10 cellular contexts compared by ENCODE assay signal in the genomic region with DNA sequence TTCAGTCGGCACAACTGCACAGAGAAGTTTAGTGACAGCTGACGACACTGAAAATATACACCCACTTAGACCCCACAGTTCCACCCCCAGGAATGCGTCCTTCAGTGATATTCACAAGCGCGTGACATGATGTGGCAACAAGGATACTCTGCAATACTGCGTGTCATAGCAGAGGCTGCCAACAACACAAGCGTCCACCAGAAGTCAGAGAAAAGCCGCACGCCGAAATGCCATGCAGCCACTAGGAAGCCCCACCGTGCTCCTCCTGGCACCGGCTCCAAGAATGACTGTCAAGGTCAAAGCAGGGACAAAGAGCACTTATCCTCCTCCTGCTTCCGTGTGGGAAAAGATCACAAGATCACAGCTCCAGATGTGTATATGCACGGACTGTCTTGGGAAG. TPM values are rescaled to one million over a fixed set of nuclear protein-coding genes. Genes with fewer than 3 reads are reported as not detected.
DNase-seq lines count a peak whose midpoint lies in the region; ATAC-seq and TF ChIP-seq lines count a peak whose summit lies in the region.
"Had no signal": no experiment of that assay in that cellular context is flagged by ENCODE, and none has a peak within 500 bp of the region (broad histone marks: within the 10 kb centered on the region; RNA-seq: fewer than 3 reads in every experiment).

No MANE protein-coding gene starts in this region.

- intact Hi-C loops in activated CD4-positive, alpha-beta T cell treated with anti-CD3 and anti-CD28 coated beads for 36 hours (cut with DNase I, micrococcal nuclease): loop anchor here (5.0 to 10.0 kb wide), 7 partner anchors 42 to 1566 kb away; a partner anchor contains a TSS
- intact Hi-C loops in PC-9 (cut with micrococcal nuclease; ENCODE audit: unreplicated experiment) (no loop called here), vagina (cut with DNase I) (no loop called here)

- peak overlapping the region; percentile 0 for H3K4me3 Mint-ChIP-seq in activated CD4-positive, alpha-beta T cell treated with anti-CD3 and anti-CD28 coated beads for 36 hours
- peak overlapping the region; percentile 51 for H3K4me3 Mint-ChIP-seq in stimulated activated memory B cell treated with anti-CD40 and anti-IgM and Interleukin-4, amounts not matched to agents 10 μg/mL and 1 μg/mL and 100 μg/mL, for 72 hours

- no peak for TF ChIP-seq POLR2A in vagina (IDR thresholded peaks at IDR 0.05)

- peaks cover 25% of the 10 kb centered on the region for H3K4me1 ChIP-seq in PC-9 (replicated peaks; ENCODE audit: insufficient read depth)
- peaks cover 18% of the 10 kb centered on the region for H3K4me1 ChIP-seq in vagina

- peak overlapping the region; percentile 77 for H3K27ac Mint-ChIP-seq in activated CD4-positive, alpha-beta T cell treated with anti-CD3 and anti-CD28 coated beads for 36 hours
- H3K27ac Mint-ChIP-seq in stimulated activated memory B cell treated with anti-CD40 and anti-IgM and Interleukin-4, amounts not matched to agents 10 μg/mL and 1 μg/mL and 100 μg/mL, for 72 hours: peak overlapping the region; percentile 31

- peaks cover 10% of the 10 kb centered on the region for H3K36me3 Mint-ChIP-seq in activated CD4-positive, alpha-beta T cell treated with anti-CD3 and anti-CD28 coated beads for 36 hours (ENCODE audit: low read depth)
- H3K36me3 Mint-ChIP-seq in stimulated activated memory B cell treated with anti-CD40 and anti-IgM and Interleukin-4, amounts not matched to agents 10 μg/mL and 1 μg/mL and 100 μg/mL, for 72 hours: peaks cover 12% of the 10 kb centered on the region

- no peaks in the 10 kb centered on the region for H3K27me3 ChIP-seq in PC-9 (ENCODE audit: insufficient read depth, low read depth)
- H3K27me3 ChIP-seq in vagina: no peaks in the 10 kb centered on the region

- H3K9me3 Mint-ChIP-seq in activated CD4-positive, alpha-beta T cell treated with anti-CD3 and anti-CD28 coated beads for 36 hours (ENCODE audit: low read depth): no peaks in the 10 kb centered on the region
- no peaks in the 10 kb centered on the region for H3K9me3 Mint-ChIP-seq in stimulated activated memory B cell treated with anti-CD40 and anti-IgM and Interleukin-4, amounts not matched to agents 10 μg/mL and 1 μg/mL and 100 μg/mL, for 72 hours

- CTCF ChIA-PET in activated CD4-positive, alpha-beta T cell treated with anti-CD3 and anti-CD28 coated beads for 36 hours (lab: Charles Lee): interaction anchor here (0.9 kb wide), 1 partner anchor 47 kb away, joined by 6 read pairs; no protein-coding TSS in a partner anchor
- CTCF ChIA-PET in PC-9 (lab: Charles Lee): no interaction called here

- no TSS peak for BruUV-seq in PC-9 (replicated peaks; lab: Mats Ljungman, UMichigan)

- H3K27ac ChIP-seq in PC-9 (no peak overlapping the region), vagina (no peak overlapping the region)

- POLR2A ChIA-PET in activated CD4-positive, alpha-beta T cell treated with anti-CD3 and anti-CD28 coated beads for 36 hours (lab: Charles Lee): no interaction called here
- POLR2A ChIA-PET in PC-9 (lab: Charles Lee; ENCODE audit: unreplicated experiment): no interaction called here

- no peak overlapping the region for H3K4me3 ChIP-seq in PC-9
- no peak overlapping the region for H3K4me3 ChIP-seq in fibroblast of mammary gland (ENCODE audit: control insufficient read depth, low read depth, low read length)
- H3K4me3 ChIP-seq in vagina: no peak overlapping the region

- TF ChIP-seq CTCF in PC-9 (conservative IDR thresholded peaks at IDR 0.05): no peak
- TF ChIP-seq CTCF in fibroblast of mammary gland (conservative IDR thresholded peaks at IDR 0.05; ENCODE audit: control insufficient read depth, insufficient read depth, low read depth, low read length): no peak
- TF ChIP-seq CTCF in vagina (IDR thresholded peaks at IDR 0.05): no peak

- H3K4me1 Mint-ChIP-seq in activated CD4-positive, alpha-beta T cell treated with anti-CD3 and anti-CD28 coated beads for 36 hours: peaks cover 68% of the 10 kb centered on the region
- H3K4me1 Mint-ChIP-seq in stimulated activated memory B cell treated with anti-CD40 and anti-IgM and Interleukin-4, amounts not matched to agents 10 μg/mL and 1 μg/mL and 100 μg/mL, for 72 hours: peaks cover 84% of the 10 kb centered on the region

- H3K27me3 Mint-ChIP-seq in activated CD4-positive, alpha-beta T cell treated with anti-CD3 and anti-CD28 coated beads for 36 hours: no peaks in the 10 kb centered on the region
- no peaks in the 10 kb centered on the region for H3K27me3 Mint-ChIP-seq in stimulated activated memory B cell treated with anti-CD40 and anti-IgM and Interleukin-4, amounts not matched to agents 10 μg/mL and 1 μg/mL and 100 μg/mL, for 72 hours

- H3K4me2 ChIP-seq in PC-9: peak overlapping the region; percentile 65; the same call in 1 of the 2 replicates

- ATAC-seq in activated CD4-positive, alpha-beta T cell treated with anti-CD3 and anti-CD28 coated beads for 36 hours: no peak
- no peak for ATAC-seq in stimulated activated memory B cell treated with anti-CD40 and anti-IgM and Interleukin-4, amounts not matched to agents 10 μg/mL and 1 μg/mL and 100 μg/mL, for 72 hours

- H3K9me2 ChIP-seq in PC-9 (ENCODE audit: insufficient read depth): no peaks in the 10 kb centered on the region

- no peaks in the 10 kb centered on the region for H3K79me2 ChIP-seq in PC-9 (ENCODE audit: low read depth)

- no peak overlapping the region for H2AFZ ChIP-seq in PC-9

- H4K20me1 ChIP-seq in PC-9 (ENCODE audit: insufficient read depth): no peaks in the 10 kb centered on the region

- peaks cover 44% of the 10 kb centered on the region for H3F3A ChIP-seq in PC-9 (ENCODE audit: insufficient read depth, low read depth)

- DNase-seq in activated CD4-positive, alpha-beta T cell treated with anti-CD3 and anti-CD28 coated beads for 36 hours: no peak
- DNase-seq in activated CD4-positive, alpha-beta T cell treated with anti-CD3 and anti-CD28 coated beads, Interleukin-2, amount 50 U/mL, for 1 hour: no peak
- DNase-seq in PC-9: no peak
- peak; percentile 72 for DNase-seq in fibroblast of mammary gland (ENCODE audit: low read depth)
- DNase-seq in activated CD8-positive, alpha-beta memory T cell treated with anti-CD3 and anti-CD28 coated beads, Interleukin-2, amount 50 U/mL, for 48 hours: no peak
- DNase-seq in KG1 (lab: John Stamatoyannopoulos, UW): no peak
- DNase-seq in vagina (ENCODE audit: extremely low spot score in 2 of 2): no peak
- DNase-seq: amniotic stem cell, COR-L47 had no signal

- H3K9me3 ChIP-seq in PC-9 (ENCODE audit: insufficient read depth, low read depth): no peaks in the 10 kb centered on the region
- H3K9me3 ChIP-seq in vagina: no peaks in the 10 kb centered on the region

- H3K36me3 ChIP-seq in PC-9 (ENCODE audit: low read depth): no peaks in the 10 kb centered on the region
- no peaks in the 10 kb centered on the region for H3K36me3 ChIP-seq in vagina

RNA-seq across cellular contexts. Expression of a gene that starts 3.5 kb away (rescaled TPM):
- total RNA-seq in activated CD4-positive, alpha-beta T cell treated with anti-CD3 and anti-CD28 coated beads for 36 hours: 10 to 100 TPM; 92.6 to 98.3 TPM
- total RNA-seq in PC-9 (2021) (4.4 and 9.6 TPM in 2 replicates), vagina (15.5 TPM)

RNA-seq across cellular contexts. Expression of a gene that starts 44.5 kb away (rescaled TPM):
- under 1 TPM; 0.72 to 0.89 TPM for total RNA-seq in activated CD4-positive, alpha-beta T cell treated with anti-CD3 and anti-CD28 coated beads for 36 hours
- total RNA-seq in PC-9 (2021) (not detected in 2 replicates), vagina (4.2 TPM)

Comparison
In these comparisons a context has a peak if more than half of its experiments do, and no peak if none do; other contexts are left out.
1. intact Hi-C loops: an anchor here in activated CD4-positive, alpha-beta T cell treated with anti-CD3 and anti-CD28 coated beads for 36 hours (5.0 to 10.0 kb wide); none called in PC-9 and vagina.